Comparison of ENCODE assay signal across 1 cellular context in genomic region chr19:44723952-44724319, GRCh38.
TF ChIP-seq lines count a peak whose summit lies in the region.

No MANE protein-coding gene starts in this region.

TF ChIP-seq in GM12878, 131 proteins besides CTCF, POLR2A, EP300 and RAD21 (continued from another document):
- TF ChIP-seq, protein P1, sequence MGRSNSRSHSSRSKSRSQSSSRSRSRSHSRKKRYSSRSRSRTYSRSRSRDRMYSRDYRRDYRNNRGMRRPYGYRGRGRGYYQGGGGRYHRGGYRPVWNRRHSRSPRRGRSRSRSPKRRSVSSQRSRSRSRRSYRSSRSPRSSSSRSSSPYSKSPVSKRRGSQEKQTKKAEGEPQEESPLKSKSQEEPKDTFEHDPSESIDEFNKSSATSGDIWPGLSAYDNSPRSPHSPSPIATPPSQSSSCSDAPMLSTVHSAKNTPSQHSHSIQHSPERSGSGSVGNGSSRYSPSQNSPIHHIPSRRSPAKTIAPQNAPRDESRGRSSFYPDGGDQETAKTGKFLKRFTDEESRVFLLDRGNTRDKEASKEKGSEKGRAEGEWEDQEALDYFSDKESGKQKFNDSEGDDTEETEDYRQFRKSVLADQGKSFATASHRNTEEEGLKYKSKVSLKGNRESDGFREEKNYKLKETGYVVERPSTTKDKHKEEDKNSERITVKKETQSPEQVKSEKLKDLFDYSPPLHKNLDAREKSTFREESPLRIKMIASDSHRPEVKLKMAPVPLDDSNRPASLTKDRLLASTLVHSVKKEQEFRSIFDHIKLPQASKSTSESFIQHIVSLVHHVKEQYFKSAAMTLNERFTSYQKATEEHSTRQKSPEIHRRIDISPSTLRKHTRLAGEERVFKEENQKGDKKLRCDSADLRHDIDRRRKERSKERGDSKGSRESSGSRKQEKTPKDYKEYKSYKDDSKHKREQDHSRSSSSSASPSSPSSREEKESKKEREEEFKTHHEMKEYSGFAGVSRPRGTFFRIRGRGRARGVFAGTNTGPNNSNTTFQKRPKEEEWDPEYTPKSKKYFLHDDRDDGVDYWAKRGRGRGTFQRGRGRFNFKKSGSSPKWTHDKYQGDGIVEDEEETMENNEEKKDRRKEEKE (IDR thresholded peaks at IDR 0.05) = no peak
- TF ChIP-seq RB1 (IDR thresholded peaks at IDR 0.05; ENCODE audit: borderline replicate concordance) (0 out of 2 replicates have a peak, but pooled peaks have one; percentile 55), LARP7 (IDR thresholded peaks at IDR 0.05) (peak; percentile 59; the same call in 1 of the 2 replicates)
